In the genomic region with DNA sequence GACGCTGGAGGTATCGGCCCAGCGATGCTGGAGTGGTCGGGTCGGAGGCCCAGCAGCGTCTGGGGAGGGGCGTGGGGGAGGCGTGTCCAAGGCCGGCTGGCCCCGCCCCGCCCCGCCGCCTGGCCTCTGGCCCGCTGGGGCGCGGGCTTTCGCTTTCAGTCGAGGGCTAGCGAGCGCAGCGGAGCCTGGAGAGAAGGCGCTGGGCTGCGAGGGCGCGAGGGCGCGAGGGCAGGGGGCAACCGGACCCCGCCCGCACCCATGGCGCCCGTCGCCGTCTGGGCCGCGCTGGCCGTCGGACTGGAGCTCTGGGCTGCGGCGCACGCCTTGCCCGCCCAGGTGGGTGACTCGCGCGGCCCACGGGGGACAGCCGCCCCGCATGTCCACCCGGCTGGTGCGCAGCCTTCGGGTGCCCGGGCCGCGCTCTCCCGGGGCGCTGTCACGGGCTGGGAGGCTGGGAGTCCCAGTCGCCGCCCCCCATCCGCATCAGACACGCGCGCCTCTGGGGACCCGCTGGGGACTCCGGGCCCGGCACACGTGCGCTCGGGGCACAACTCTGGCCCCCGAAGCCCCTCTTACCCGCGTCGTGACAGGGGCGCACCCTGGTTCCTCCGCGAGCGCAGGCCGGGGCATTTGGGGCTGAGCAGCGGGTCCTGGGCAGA, we compare ENCODE assay signal across 8 cellular contexts. TPM values are rescaled to one million over a fixed set of nuclear protein-coding genes. Genes with fewer than 3 reads are reported as not detected.
DNase-seq lines count a peak whose midpoint lies in the region; ATAC-seq, FAIRE-seq and TF ChIP-seq lines count a peak whose summit lies in the region.

A gene (plus strand): TSS at position 158 of the 659 bp plus-strand sequence. CDS start 101 bp downstream, at position 259.

- H3K79me2 ChIP-seq in HepG2 (ENCODE audit: insufficient read depth, low read length): no peaks in the 10 kb centered on the region

- no TSS peak for BruUV-seq in HepG2 (replicated peaks; lab: Mats Ljungman, UMichigan)

- CTCF ChIA-PET in AG04450 (lab: Charles Lee) (interaction anchor here (1.4 kb wide), 1 partner anchor 42 kb away, joined by 8 read pairs; no protein-coding TSS in a partner anchor), HepG2 (lab: Yijun Ruan, JAX; ENCODE audit: low intra/inter-chr PET ratio, low total read pairs) (no interaction called here)

- H3K9me3 ChIP-seq in AG04450 (ENCODE audit: control insufficient read depth, insufficient read depth, low read length) (no peaks in the 10 kb centered on the region; the same call in 1 of the 2 replicates), HepG2 (ENCODE audit: low read length) (no peaks in the 10 kb centered on the region)

- WGBS in HepG2 (ENCODE audit: low lambda C conversion rate): 63% methylated on average over 33 of the region's 79 CpGs

- no peak for FAIRE-seq in HepG2 (lab: Jason Lieb, UNC)

- no peaks in the 10 kb centered on the region for H3K36me3 ChIP-seq in HepG2 (replicated peaks in 1 of 2; ENCODE audit: control insufficient read depth in 1 of 2, insufficient read depth in 2 of 2, low read length in 2 of 2)

- peaks cover 5% of the 10 kb centered on the region for H3K27me3 ChIP-seq in AG04450 (ENCODE audit: control insufficient read depth, insufficient read depth, low read length)
- H3K27me3 ChIP-seq in HL-60 (ENCODE audit: insufficient read depth, poor library complexity, severe bottlenecking): no peaks in the 10 kb centered on the region
- peaks cover 0 to 16% of the 10 kb centered on the region in 2 experiments; a peak in 2 of 5 replicates for H3K27me3 ChIP-seq in HepG2 (ENCODE audit: control insufficient read depth in 1 of 2, insufficient read depth in 2 of 2, low read length in 2 of 2)

- H3K27me3 Mint-ChIP-seq in chondrocyte (ENCODE audit: low read depth): peaks cover 26% of the 10 kb centered on the region

- TF ChIP-seq EP300 in HepG2 (IDR thresholded peaks at IDR 0.05; ENCODE audit: low read depth in 2 of 2, low read length in 2 of 2): no peak
- no peak for TF ChIP-seq EP300 in HepG2 (CRISPR knock-in tag; IDR thresholded peaks at IDR 0.05; ENCODE audit: borderline replicate concordance)

- no peak for TF ChIP-seq POLR2A in HepG2 (IDR thresholded peaks at IDR 0.05; ENCODE audit: insufficient read depth in 1 of 2, low read depth in 2 of 2, low read length in 2 of 2)

- H3K4me3 Mint-ChIP-seq in chondrocyte (ENCODE audit: unreplicated experiment): peak within 1 kb of the TSS; percentile 65

- H3K4me3 ChIP-seq in AG04450 (ENCODE audit: low read depth, low read length): peak within 1 kb of the TSS; percentile 58
- H3K4me3 ChIP-seq in HL-60 (replicated peaks; ENCODE audit: insufficient read depth, low read length): peak within 1 kb of the TSS; percentile 80
- no peak within 1 kb of the TSS; a peak in 1 of 6 replicates for H3K4me3 ChIP-seq in HepG2 (replicated peaks in 1 of 3; ENCODE audit: insufficient read depth in 1 of 3, low read depth in 2 of 3, low read length in 3 of 3)

- POLR2A ChIA-PET in AG04450 (lab: Yijun Ruan, JAX): no interaction called here
- POLR2A ChIA-PET in HepG2 (lab: Yijun Ruan, JAX): no interaction called here

- H3K4me1 Mint-ChIP-seq in chondrocyte (ENCODE audit: low read depth): peaks cover 18% of the 10 kb centered on the region

- no peak within 1 kb of the TSS for H3K9ac ChIP-seq in HepG2 (ENCODE audit: insufficient read depth, low read depth, low read length)

- peaks cover 2% of the 10 kb centered on the region for H3K36me3 Mint-ChIP-seq in chondrocyte (ENCODE audit: low read depth)

- H3K27ac ChIP-seq in AG04450 (ENCODE audit: low read depth, low read length) (no peak within 1 kb of the TSS), HL-60 (replicated peaks) (peak within 1 kb of the TSS; percentile 82), HepG2 (ENCODE audit: extremely low read length, insufficient read depth, low read length) (no peak within 1 kb of the TSS)

- DNase-seq in AG04450 (ENCODE audit: low read depth, low spot score) (no peak), HL-60 (ENCODE audit: low read depth in 1 of 2, low spot score in 1 of 2) (peak in 1 of 2 experiments; percentile 50), chondrocyte (ENCODE audit: low spot score) (no peak), HepG2 (ENCODE audit: low spot score) (no peak), inferior parietal cortex (ENCODE audit: extremely low spot score) (no peak)
- DNase-seq in activated CD4-positive, CD25-positive, alpha-beta regulatory T cell treated with anti-CD3 and anti-CD28 coated beads, Interleukin-2, amount 50 U/mL, for 72 hours: peak; percentile 89
- peak in 2 of 3 experiments; percentile 54 to 70 for DNase-seq in stimulated activated CD4-positive, alpha-beta T cell treated with anti-CD3 and anti-CD28 coated beads, TNF-alpha, amount 100 ng/mL, for 4 hours (ENCODE audit: low read depth in 3 of 3)

- in situ Hi-C loops in HepG2 (cut with HindIII; ENCODE audit: extremely low pct_ligation_motif_present, low pct_unique_long_range_greater_than_20kb): no loop called here

- no peak within 1 kb of the TSS for H2AFZ ChIP-seq in HepG2 (ENCODE audit: low read length)

- no peak within 1 kb of the TSS for H3K27ac Mint-ChIP-seq in chondrocyte (ENCODE audit: unreplicated experiment)

- H3K4me1 ChIP-seq in HepG2 (ENCODE audit: insufficient read depth, low read length): peaks cover 1% of the 10 kb centered on the region; the same call in 1 of the 2 replicates

- no peak for TF ChIP-seq RAD21 in HepG2 (CRISPR knock-in tag; IDR thresholded peaks at IDR 0.05)

- no peaks in the 10 kb centered on the region for H3K9me3 Mint-ChIP-seq in chondrocyte (ENCODE audit: low read depth)

- peak; percentile 46 for ATAC-seq in GM18909 (IDR thresholded peaks at IDR 0.05; ENCODE audit: poor library complexity, unreplicated experiment)
- peak; percentile 20; the same call in 1 of the 3 replicates for ATAC-seq in HepG2

- H4K20me1 ChIP-seq in HepG2 (ENCODE audit: insufficient read depth, low read length): no peaks in the 10 kb centered on the region

- no peak for TF ChIP-seq CTCF in AG04450 (IDR thresholded peaks at IDR 0.05; ENCODE audit: low read depth, low read length)
- no peak for TF ChIP-seq CTCF in HL-60 (IDR thresholded peaks at IDR 0.05; ENCODE audit: insufficient read depth, low read length)
- TF ChIP-seq CTCF in chondrocyte (IDR thresholded peaks at IDR 0.05): no peak
- no peak for TF ChIP-seq CTCF in HepG2 (CRISPR knock-in tag; IDR thresholded peaks at IDR 0.05)

- intact Hi-C loops in HepG2 (cut with micrococcal nuclease; ENCODE audit: unreplicated experiment): no loop called here

- H3K4me2 ChIP-seq in HepG2 (ENCODE audit: low read depth, low read length): 0 out of 2 replicates have a peak within 1 kb of the TSS, but pooled peaks have one; percentile 18

TF ChIP-seq in HepG2, 621 proteins besides CTCF, POLR2A, EP300 and RAD21 (continues in another document):
- TF ChIP-seq RFX3 (CRISPR knock-in tag; IDR thresholded peaks at IDR 0.05) (no peak), ATAD3A (CRISPR knock-in tag; IDR thresholded peaks at IDR 0.05) (no peak), HDAC1 (CRISPR knock-in tag; IDR thresholded peaks at IDR 0.05) (no peak), FOXP1 (IDR thresholded peaks at IDR 0.05) (no peak), FOXP1 (CRISPR knock-in tag; IDR thresholded peaks at IDR 0.05) (no peak), PHF20 (CRISPR knock-in tag; IDR thresholded peaks at IDR 0.05) (no peak), TOPORS (CRISPR knock-in tag; IDR thresholded peaks at IDR 0.05) (no peak), MYNN (CRISPR knock-in tag; IDR thresholded peaks at IDR 0.05; ENCODE audit: low read depth) (no peak), ZNF768 (CRISPR knock-in tag; IDR thresholded peaks at IDR 0.05) (0 out of 2 replicates have a peak, but pooled peaks have one; percentile 16), BRCA1 (CRISPR knock-in tag; IDR thresholded peaks at IDR 0.05) (no peak), ZNF335 (CRISPR knock-in tag; IDR thresholded peaks at IDR 0.05) (no peak), ZNF567 (CRISPR knock-in tag; IDR thresholded peaks at IDR 0.05; ENCODE audit: borderline replicate concordance) (no peak)
- TF ChIP-seq, protein P1, sequence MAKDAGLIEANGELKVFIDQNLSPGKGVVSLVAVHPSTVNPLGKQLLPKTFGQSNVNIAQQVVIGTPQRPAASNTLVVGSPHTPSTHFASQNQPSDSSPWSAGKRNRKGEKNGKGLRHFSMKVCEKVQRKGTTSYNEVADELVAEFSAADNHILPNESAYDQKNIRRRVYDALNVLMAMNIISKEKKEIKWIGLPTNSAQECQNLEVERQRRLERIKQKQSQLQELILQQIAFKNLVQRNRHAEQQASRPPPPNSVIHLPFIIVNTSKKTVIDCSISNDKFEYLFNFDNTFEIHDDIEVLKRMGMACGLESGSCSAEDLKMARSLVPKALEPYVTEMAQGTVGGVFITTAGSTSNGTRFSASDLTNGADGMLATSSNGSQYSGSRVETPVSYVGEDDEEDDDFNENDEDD (CRISPR knock-in tag; IDR thresholded peaks at IDR 0.05; ENCODE audit: borderline replicate concordance): peak; percentile 28; the same call in 1 of the 2 replicates

RNA-seq across cellular contexts. Expression of the gene that starts here (rescaled TPM):
- polyA plus RNA-seq in AG04450 (2011; rRNA removed): 5.9 and 6.2 TPM in 2 replicates
- polyA minus RNA-seq in AG04450 (2011; rRNA and poly(A)+ RNA removed): 8.9 and 12.5 TPM in 2 replicates
- 0.22 TPM in 1 of 3 replicates, not detected in the others for total RNA-seq in chondrocyte
- total RNA-seq in HepG2 (2016; rRNA removed; fragmentation: Illumina TruSeq; extraction: Trizol): 0.04 TPM in 1 of 2 replicates, not detected in the other
- total RNA-seq in HepG2 (2016; cell fraction: cytosol; rRNA removed; fragmentation: Illumina TruSeq; extraction: Trizol; ENCODE audit: low read depth): not detected in 2 replicates
- not detected in 2 replicates for total RNA-seq in HepG2 (2016; cell fraction: insoluble cytoplasmic fraction; rRNA removed; fragmentation: Illumina TruSeq; extraction: Trizol)
- total RNA-seq in HepG2 (2016; cell fraction: membrane; rRNA removed; fragmentation: Illumina TruSeq; extraction: Trizol): not detected in 2 replicates
- total RNA-seq in HepG2 (2016; cell fraction: nucleus; rRNA removed; fragmentation: Illumina TruSeq; extraction: Trizol): not detected in 2 replicates
- 0.11 and 0.29 TPM in 2 replicates for polyA plus RNA-seq in HepG2 (2011; rRNA removed)
- polyA plus RNA-seq in HepG2 (2011; cell fraction: cytosol; rRNA removed): 0.05 and 0.07 TPM in 2 replicates
- 0.05 TPM in 2 replicates for polyA plus RNA-seq in HepG2 (2011; cell fraction: nucleus; rRNA removed)
- not detected in 2 replicates for polyA plus RNA-seq in HepG2 (2012)
- not detected in 2 replicates for polyA plus RNA-seq in HepG2 (2016; cell fraction: cytosol; fragmentation: Illumina TruSeq; extraction: Trizol; ENCODE audit: low read depth)
- polyA plus RNA-seq in HepG2 (2016; cell fraction: insoluble cytoplasmic fraction; fragmentation: Illumina TruSeq; extraction: Trizol; ENCODE audit: low read depth): not detected in 2 replicates
- polyA plus RNA-seq in HepG2 (2016; cell fraction: membrane; fragmentation: Illumina TruSeq; extraction: Trizol; ENCODE audit: low read depth): not detected in 2 replicates
- polyA plus RNA-seq in HepG2 (2016; cell fraction: nucleus; fragmentation: Illumina TruSeq; extraction: Trizol; ENCODE audit: insufficient read depth, low read depth): not detected in 2 replicates
- 0.14 and 1.1 TPM in 2 replicates for polyA minus RNA-seq in HepG2 (2011; rRNA and poly(A)+ RNA removed; ENCODE audit: low replicate concordance)
- polyA minus RNA-seq in HepG2 (2011; cell fraction: cytosol; rRNA and poly(A)+ RNA removed): not detected in 2 replicates
- 0.90 TPM in 1 of 2 replicates, not detected in the other for polyA minus RNA-seq in HepG2 (2011; cell fraction: nucleus; rRNA and poly(A)+ RNA removed)

Comparison
In these comparisons a context has a peak if more than half of its experiments do, and no peak if none do; other contexts are left out.
1. DNase-seq: peak in activated CD4-positive, CD25-positive, alpha-beta regulatory T cell treated with anti-CD3 and anti-CD28 coated beads, Interleukin-2, amount 50 U/mL, for 72 hours (single experiment) and stimulated activated CD4-positive, alpha-beta T cell treated with anti-CD3 and anti-CD28 coated beads, TNF-alpha, amount 100 ng/mL, for 4 hours (2 of 3); none in AG04450 (single experiment), chondrocyte (single experiment), HepG2 (single experiment) and inferior parietal cortex (single experiment).
2. H3K4me3 ChIP-seq: peak in AG04450 (single experiment) and HL-60 (single experiment); none in HepG2 (0 of 3).